17 cellular contexts compared by ENCODE assay signal in the genomic region with DNA sequence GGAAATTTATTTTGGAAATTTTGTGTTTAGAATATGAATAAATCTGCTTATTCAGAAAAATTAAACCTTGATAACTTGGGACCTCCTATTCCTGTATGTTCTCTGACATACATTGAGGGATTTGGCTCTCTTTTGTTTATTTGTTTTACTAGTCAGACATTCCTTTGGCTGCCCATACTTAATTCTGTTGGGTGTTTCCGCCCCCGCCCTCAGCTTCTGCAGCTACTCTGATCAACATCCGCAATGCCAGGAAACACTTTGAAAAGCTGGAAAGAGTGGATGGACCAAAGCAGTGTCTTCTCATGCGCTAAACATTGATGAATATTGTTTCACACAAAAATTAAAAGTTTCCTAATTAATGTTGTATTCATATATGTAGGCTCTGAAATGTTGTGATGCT. TPM values are rescaled to one million over a fixed set of nuclear protein-coding genes. Genes with fewer than 3 reads are reported as not detected.
DNase-seq lines count a peak whose midpoint lies in the region; FAIRE-seq and TF ChIP-seq lines count a peak whose summit lies in the region.
"Had no signal": no experiment of that assay in that cellular context is flagged by ENCODE, and none has a peak within 500 bp of the region (broad histone marks: within the 10 kb centered on the region; RNA-seq: fewer than 3 reads in every experiment).

No MANE protein-coding gene starts in this region.

- H2BK12ac ChIP-seq in mesenchymal stem cell (ENCODE audit: low read length in 2 of 2): no peak overlapping the region

- no peak overlapping the region for H3K27ac Mint-ChIP-seq in activated CD4-positive, alpha-beta T cell treated with anti-CD3 and anti-CD28 coated beads, Interleukin-2, amount 10 ng/mL, durations not matched to agents 7 days and 5 days

- H3K36me3 ChIP-seq in mesenchymal stem cell (ENCODE audit: control insufficient read depth in 1 of 2, insufficient read depth in 2 of 2, low read depth in 1 of 2, low read length in 2 of 2) (peaks cover 0 to 59% of the 10 kb centered on the region in 2 experiments), sigmoid colon (peaks cover 0 to 33% (median 4%) of the 10 kb centered on the region in 4 donors), small intestine (ENCODE audit: control insufficient read depth in 2 of 2, insufficient read depth in 2 of 2, low read length in 2 of 2) (no peaks in the 10 kb centered on the region)
- H3K36me3 ChIP-seq: SJCRH30 had no signal

- no peak for TF ChIP-seq CTCF in astrocyte of the spinal cord (IDR thresholded peaks at IDR 0.05; ENCODE audit: low read depth, low read length)
- TF ChIP-seq CTCF in fibroblast of mammary gland (conservative IDR thresholded peaks at IDR 0.05; ENCODE audit: control insufficient read depth, insufficient read depth, low read depth, low read length): no peak
- no peak for TF ChIP-seq CTCF in sigmoid colon (IDR thresholded peaks at IDR 0.05)

- H3K4me3 ChIP-seq in astrocyte of the spinal cord (ENCODE audit: low read depth, low read length): no peak overlapping the region
- H3K4me3 ChIP-seq in fibroblast of mammary gland (ENCODE audit: control insufficient read depth, low read depth, low read length): no peak overlapping the region
- H3K4me3 ChIP-seq in mesenchymal stem cell (ENCODE audit: insufficient read depth in 1 of 2, low read depth in 1 of 2, low read length in 2 of 2): no peak overlapping the region
- no peak overlapping the region for H3K4me3 ChIP-seq in sigmoid colon
- no peak overlapping the region for H3K4me3 ChIP-seq in small intestine (ENCODE audit: low read depth in 1 of 2, low read length in 2 of 2)
- H3K4me3 ChIP-seq: SJCRH30 had no signal

- H3K4me2 ChIP-seq in mesenchymal stem cell (ENCODE audit: low read length, poor library complexity, severe bottlenecking): no peak overlapping the region

- H2AK5ac ChIP-seq in mesenchymal stem cell (ENCODE audit: low read length, severe bottlenecking): no peak overlapping the region

- H3K36me3 Mint-ChIP-seq in activated CD4-positive, alpha-beta T cell treated with anti-CD3 and anti-CD28 coated beads, Interleukin-2, amount 10 ng/mL, durations not matched to agents 7 days and 5 days (ENCODE audit: low read depth): peaks cover 23% of the 10 kb centered on the region

- H3K4me3 Mint-ChIP-seq in activated CD4-positive, alpha-beta T cell treated with anti-CD3 and anti-CD28 coated beads, Interleukin-2, amount 10 ng/mL, durations not matched to agents 7 days and 5 days: no peak overlapping the region

- H4K8ac ChIP-seq in mesenchymal stem cell (ENCODE audit: low read length): no peak overlapping the region

- H3K14ac ChIP-seq in mesenchymal stem cell (ENCODE audit: low read length in 2 of 2): no peak overlapping the region

- no peak overlapping the region for H4K91ac ChIP-seq in mesenchymal stem cell (ENCODE audit: low read length)

- no peak for TF ChIP-seq POLR2A in sigmoid colon (IDR thresholded peaks at IDR 0.05)

- POLR2A ChIA-PET in activated CD4-positive, alpha-beta T cell treated with anti-CD3 and anti-CD28 coated beads, Interleukin-2, amount 10 ng/mL, durations not matched to agents 7 days and 5 days (lab: Charles Lee): no interaction called here

- H3K4ac ChIP-seq in mesenchymal stem cell (ENCODE audit: low read depth in 1 of 2, low read length in 2 of 2): no peak overlapping the region

- H2BK120ac ChIP-seq in mesenchymal stem cell (ENCODE audit: low read depth, low read length): no peak overlapping the region

- peaks cover 0 to 8% of the 10 kb centered on the region in 2 experiments for H3K27me3 ChIP-seq in mesenchymal stem cell (ENCODE audit: control insufficient read depth in 1 of 2, insufficient read depth in 1 of 2, low read length in 2 of 2)
- no peaks in the 10 kb centered on the region for H3K27me3 ChIP-seq in sigmoid colon
- H3K27me3 ChIP-seq in small intestine (ENCODE audit: control insufficient read depth in 2 of 2, insufficient read depth in 2 of 2, low read length in 2 of 2): no peaks in the 10 kb centered on the region
- H3K27me3 ChIP-seq: SJCRH30 had no signal

- no peak overlapping the region for H3K23ac ChIP-seq in mesenchymal stem cell (ENCODE audit: low read length in 2 of 2)

- H2BK15ac ChIP-seq in mesenchymal stem cell (ENCODE audit: low read depth, poor library complexity, severe bottlenecking): no peak overlapping the region

- H3K4me1 ChIP-seq in mesenchymal stem cell (ENCODE audit: control insufficient read depth, insufficient read depth, low read depth, low read length): no peaks in the 10 kb centered on the region
- no peaks in the 10 kb centered on the region for H3K4me1 ChIP-seq in sigmoid colon
- H3K4me1 ChIP-seq in small intestine (ENCODE audit: control insufficient read depth in 2 of 2, insufficient read depth in 1 of 2, low read depth in 1 of 2, low read length in 1 of 2): no peaks in the 10 kb centered on the region
- H3K4me1 ChIP-seq: SJCRH30 had no signal

- peaks cover 10% of the 10 kb centered on the region for H3K9me3 ChIP-seq in mesenchymal stem cell (ENCODE audit: control insufficient read depth, low read length)
- no peaks in the 10 kb centered on the region for H3K9me3 ChIP-seq in sigmoid colon
- no peaks in the 10 kb centered on the region for H3K9me3 ChIP-seq in small intestine (ENCODE audit: control insufficient read depth, low read depth)
- H3K9me3 ChIP-seq: SJCRH30 had no signal

- no CpG with 5 or more reads among the region's 4 CpGs for WGBS in mesenchymal stem cell
- 91 to 97% methylated on average over 4 of the region's 4 CpGs for WGBS in sigmoid colon, 2 donors
- 88 to 96% (median 94%) methylated on average over 4 of the region's 4 CpGs for WGBS in small intestine, 3 donors

- in situ Hi-C loops in astrocyte of the spinal cord (cut with HindIII; ENCODE audit: low sequenced_read_pairs): no loop called here

- H3K9me3 Mint-ChIP-seq in activated CD4-positive, alpha-beta T cell treated with anti-CD3 and anti-CD28 coated beads, Interleukin-2, amount 10 ng/mL, durations not matched to agents 7 days and 5 days: no peaks in the 10 kb centered on the region

- no peak overlapping the region for H3K18ac ChIP-seq in mesenchymal stem cell (ENCODE audit: low read depth in 1 of 2, low read length in 2 of 2)

- CTCF ChIA-PET in activated CD4-positive, alpha-beta T cell treated with anti-CD3 and anti-CD28 coated beads, Interleukin-2, amount 10 ng/mL, durations not matched to agents 7 days and 5 days (lab: Charles Lee): no interaction called here

- TF ChIP-seq EP300 in sigmoid colon (IDR thresholded peaks at IDR 0.05): no peak

- no peaks in the 10 kb centered on the region for H3K79me1 ChIP-seq in mesenchymal stem cell (replicated peaks; ENCODE audit: low read length, poor library complexity, severe bottlenecking)

- H2BK5ac ChIP-seq in mesenchymal stem cell (ENCODE audit: low read depth, low read length, poor library complexity, severe bottlenecking): no peak overlapping the region

- no peak for FAIRE-seq in small intestine (lab: Jason Lieb, UNC)

- intact Hi-C loops in sigmoid colon (cut with DNase I): no loop called here

- H3K27me3 Mint-ChIP-seq in activated CD4-positive, alpha-beta T cell treated with anti-CD3 and anti-CD28 coated beads, Interleukin-2, amount 10 ng/mL, durations not matched to agents 7 days and 5 days: no peaks in the 10 kb centered on the region

- H2AFZ ChIP-seq in mesenchymal stem cell (ENCODE audit: low read depth, low read length): no peak overlapping the region

- H3K4me1 Mint-ChIP-seq in activated CD4-positive, alpha-beta T cell treated with anti-CD3 and anti-CD28 coated beads, Interleukin-2, amount 10 ng/mL, durations not matched to agents 7 days and 5 days: no peaks in the 10 kb centered on the region

- H3K9ac ChIP-seq in mesenchymal stem cell (ENCODE audit: low read length): no peak overlapping the region

- no peak overlapping the region for H3K27ac ChIP-seq in mesenchymal stem cell (ENCODE audit: low read length, poor library complexity, severe bottlenecking)
- H3K27ac ChIP-seq in sigmoid colon: no peak overlapping the region
- no peak overlapping the region for H3K27ac ChIP-seq in small intestine (ENCODE audit: low read depth in 1 of 2, low read length in 1 of 2)
- H3K27ac ChIP-seq: RWPE1, SJCRH30 had no signal

- DNase-seq in H4 (ENCODE audit: low spot score): peak; percentile 59
- peak; percentile 18 for DNase-seq in astrocyte of the spinal cord (ENCODE audit: low read depth, low spot score)
- DNase-seq in fibroblast of mammary gland (ENCODE audit: low read depth): peak; percentile 33
- peak; percentile 2 for DNase-seq in mesenchymal stem cell
- no peak for DNase-seq in sigmoid colon
- DNase-seq in small intestine: no peak
- DNase-seq in activated CD4-positive, alpha-beta T cell treated with anti-CD3 and anti-CD28 coated beads, Interleukin-2, amount 10 ng/mL, durations not matched to agents 7 days and 5 days: no peak
- DNase-seq in foreskin melanocyte: no peak
- DNase-seq: AML-193, DMS79, Kasumi-1, NCI-H1436 treated with DMSO at 0.1 percent for 48 hours, NCI-H2081 treated with DMSO at 0.1 percent for 48 hours, NCI-H524, OCI-M1 had no signal

RNA-seq across cellular contexts. Expression of gene RRAGB, which starts 40.5 kb away (rescaled TPM):
- total RNA-seq in H4 (2014; rRNA removed; shearing (Covaris generic)): 7.0 and 8.9 TPM in 2 replicates
- 26.7 TPM for polyA plus RNA-seq in mesenchymal stem cell (2013, experiment 1 of 2)
- 25.0 TPM for polyA plus RNA-seq in mesenchymal stem cell (2013, experiment 2 of 2)
- 10 to 100 TPM in 3 of 4 donors, 1 to 10 TPM in 1; 10.0 to 41.4 (median 24.4) TPM for total RNA-seq in sigmoid colon
- polyA plus RNA-seq in sigmoid colon: 10 to 100 TPM in 1 of 3 donors, 1 to 10 TPM in 2; 3.7 to 17.4 (median 9.7) TPM
- 10 to 100 TPM in 2 of 3 donors, 1 to 10 TPM in 1; 7.6 to 17.0 (median 11.3) TPM for polyA plus RNA-seq in small intestine
- total RNA-seq in activated CD4-positive, alpha-beta T cell treated with anti-CD3 and anti-CD28 coated beads, Interleukin-2, amount 10 ng/mL, durations not matched to agents 7 days and 5 days: 1 to 10 TPM; 6.6 to 7.3 TPM

Comparison
In these comparisons a context has a peak if more than half of its experiments do, and no peak if none do; other contexts are left out.
1. DNase-seq: peak in H4 (single experiment), astrocyte of the spinal cord (single experiment), fibroblast of mammary gland (single experiment) and mesenchymal stem cell (single experiment); none in sigmoid colon (single experiment), small intestine (single experiment), activated CD4-positive, alpha-beta T cell treated with anti-CD3 and anti-CD28 coated beads, Interleukin-2, amount 10 ng/mL, durations not matched to agents 7 days and 5 days (single experiment) and foreskin melanocyte (single experiment).